23 cellular contexts compared by ENCODE assay signal in genomic region chr5:145739824-145740223, GRCh38.
"Had no signal": no experiment of that assay in that cellular context is flagged by ENCODE, and none has a peak within 500 bp of the region (broad histone marks: within the 10 kb centered on the region; RNA-seq: fewer than 3 reads in every experiment).

No MANE protein-coding gene starts in this region.

- H3K27ac ChIP-seq: adrenal gland, ascending aorta, brain microvascular endothelial cell, foreskin keratinocyte, hepatocyte, neural progenitor cell, upper lobe of left lung had no signal

- H3K27me3 ChIP-seq: adrenal gland, ascending aorta, brain microvascular endothelial cell, foreskin keratinocyte, hepatocyte, neural progenitor cell, upper lobe of left lung had no signal

- ATAC-seq: activated T-cell treated with anti-CD3 and anti-CD28 coated beads, Interleukin-2, amount 50 U/mL, for 4 hours; foreskin keratinocyte; left ventricle myocardium superior; naive thymus-derived CD8-positive, alpha-beta T cell; sciatic nerve had no signal

- H3K36me3 ChIP-seq: adrenal gland, ascending aorta, brain microvascular endothelial cell, neural progenitor cell, upper lobe of left lung had no signal

- DNase-seq: activated CD4-positive, alpha-beta T cell treated with anti-CD3 and anti-CD28 coated beads for 1 hour; activated CD4-positive, alpha-beta T cell treated with anti-CD3 and anti-CD28 coated beads, Interleukin-2, amount 50 U/mL, for 1 hour; activated naive CD4-positive, alpha-beta T cell; activated T-cell treated with anti-CD3 and anti-CD28 coated beads, Interleukin-2, amount 50 U/mL, for 4 hours; adrenal gland; brain microvascular endothelial cell; caudate nucleus; dermis blood vessel endothelial cell; effector CD8-positive, alpha-beta T cell; foreskin keratinocyte; glutamatergic neuron; immature natural killer cell; left ventricle myocardium superior; mammary epithelial cell; stimulated activated CD4-positive, alpha-beta T cell treated with anti-CD3 and anti-CD28 coated beads, Interleukin-2, amount 100 ng/mL, for 48 hours; stimulated activated CD8-positive, alpha-beta memory T cell treated with anti-CD3 and anti-CD28 coated beads, Interleukin-4, amount 100 ng/mL, for 48 hours; upper lobe of left lung had no signal

- H3K4me1 ChIP-seq: adrenal gland, ascending aorta, upper lobe of left lung had no signal

- H3K9me3 ChIP-seq: adrenal gland, ascending aorta, upper lobe of left lung had no signal

- H3K4me3 ChIP-seq: adrenal gland, ascending aorta, hepatocyte, neural progenitor cell, smooth muscle cell, upper lobe of left lung had no signal
